In the genomic region with DNA sequence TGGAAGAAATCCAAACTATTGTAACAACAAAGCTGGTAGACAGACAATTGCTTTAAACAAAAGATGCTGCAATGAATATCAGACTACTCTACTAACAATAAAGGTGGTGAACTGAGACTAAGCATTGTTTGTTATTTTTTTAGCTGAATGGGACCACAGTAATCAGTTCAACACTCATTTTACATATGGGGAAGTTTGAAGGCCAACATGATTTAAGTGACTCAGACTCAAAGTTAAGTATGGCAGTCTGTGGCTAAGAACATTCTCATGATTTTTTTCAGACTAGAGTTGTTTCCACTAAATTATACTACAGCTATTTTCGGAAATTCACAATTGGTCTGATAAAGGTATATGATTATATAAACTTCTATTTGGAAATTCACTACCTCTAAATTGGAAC, we compare ENCODE assay signal across 1 cellular context.
TF ChIP-seq lines count a peak whose summit lies in the region.

No MANE protein-coding gene starts in this region.

TF ChIP-seq in K562, 482 proteins besides CTCF, POLR2A, EP300 and RAD21:
- TF ChIP-seq, protein P1, sequence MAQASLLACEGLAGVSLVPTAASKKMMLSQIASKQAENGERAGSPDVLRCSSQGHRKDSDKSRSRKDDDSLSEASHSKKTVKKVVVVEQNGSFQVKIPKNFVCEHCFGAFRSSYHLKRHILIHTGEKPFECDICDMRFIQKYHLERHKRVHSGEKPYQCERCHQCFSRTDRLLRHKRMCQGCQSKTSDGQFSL (CRISPR knock-in tag; IDR thresholded peaks at IDR 0.05), result no peak
- TF ChIP-seq, protein P1 (tag; IDR thresholded peaks at IDR 0.05), result no peak
- TF ChIP-seq SMARCE1 (IDR thresholded peaks at IDR 0.05) (no peak), KLF1 (tag; IDR thresholded peaks at IDR 0.05) (no peak), NFIX (CRISPR knock-in tag; IDR thresholded peaks at IDR 0.05; ENCODE audit: low read depth) (no peak), MEF2A (IDR thresholded peaks at IDR 0.05; ENCODE audit: control insufficient read depth, low read depth, low read length) (no peak), RBM25 (IDR thresholded peaks at IDR 0.05; ENCODE audit: low read depth, low read length, severe bottlenecking) (no peak), TEAD4 (IDR thresholded peaks at IDR 0.05; ENCODE audit: low read length) (no peak), TEAD4 (CRISPR knock-in tag; IDR thresholded peaks at IDR 0.05; ENCODE audit: borderline replicate concordance) (no peak), AFF1 (IDR thresholded peaks at IDR 0.05; ENCODE audit: low read depth in 1 of 2, partially characterized antibody in 2 of 2) (no peak), ZNF133 (CRISPR knock-in tag; IDR thresholded peaks at IDR 0.05) (no peak), RB1 (IDR thresholded peaks at IDR 0.05; ENCODE audit: low read depth) (no peak), ESRRA (IDR thresholded peaks at IDR 0.05; ENCODE audit: borderline replicate concordance, low read depth) (no peak), PYGO2 (tag; IDR thresholded peaks at IDR 0.05) (no peak)
- TF ChIP-seq, protein P2, sequence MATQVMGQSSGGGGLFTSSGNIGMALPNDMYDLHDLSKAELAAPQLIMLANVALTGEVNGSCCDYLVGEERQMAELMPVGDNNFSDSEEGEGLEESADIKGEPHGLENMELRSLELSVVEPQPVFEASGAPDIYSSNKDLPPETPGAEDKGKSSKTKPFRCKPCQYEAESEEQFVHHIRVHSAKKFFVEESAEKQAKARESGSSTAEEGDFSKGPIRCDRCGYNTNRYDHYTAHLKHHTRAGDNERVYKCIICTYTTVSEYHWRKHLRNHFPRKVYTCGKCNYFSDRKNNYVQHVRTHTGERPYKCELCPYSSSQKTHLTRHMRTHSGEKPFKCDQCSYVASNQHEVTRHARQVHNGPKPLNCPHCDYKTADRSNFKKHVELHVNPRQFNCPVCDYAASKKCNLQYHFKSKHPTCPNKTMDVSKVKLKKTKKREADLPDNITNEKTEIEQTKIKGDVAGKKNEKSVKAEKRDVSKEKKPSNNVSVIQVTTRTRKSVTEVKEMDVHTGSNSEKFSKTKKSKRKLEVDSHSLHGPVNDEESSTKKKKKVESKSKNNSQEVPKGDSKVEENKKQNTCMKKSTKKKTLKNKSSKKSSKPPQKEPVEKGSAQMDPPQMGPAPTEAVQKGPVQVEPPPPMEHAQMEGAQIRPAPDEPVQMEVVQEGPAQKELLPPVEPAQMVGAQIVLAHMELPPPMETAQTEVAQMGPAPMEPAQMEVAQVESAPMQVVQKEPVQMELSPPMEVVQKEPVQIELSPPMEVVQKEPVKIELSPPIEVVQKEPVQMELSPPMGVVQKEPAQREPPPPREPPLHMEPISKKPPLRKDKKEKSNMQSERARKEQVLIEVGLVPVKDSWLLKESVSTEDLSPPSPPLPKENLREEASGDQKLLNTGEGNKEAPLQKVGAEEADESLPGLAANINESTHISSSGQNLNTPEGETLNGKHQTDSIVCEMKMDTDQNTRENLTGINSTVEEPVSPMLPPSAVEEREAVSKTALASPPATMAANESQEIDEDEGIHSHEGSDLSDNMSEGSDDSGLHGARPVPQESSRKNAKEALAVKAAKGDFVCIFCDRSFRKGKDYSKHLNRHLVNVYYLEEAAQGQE (CRISPR knock-in tag; IDR thresholded peaks at IDR 0.05; ENCODE audit: low read depth), result no peak
